In genomic region chr2:82795446-82795845, GRCh38 we compare ENCODE assay signal across 1 cellular context.
TF ChIP-seq lines count a peak whose summit lies in the region.

No MANE protein-coding gene starts in this region.

TF ChIP-seq in HepG2, 621 proteins besides CTCF, POLR2A, EP300 and RAD21 (continued from another document):
- TF ChIP-seq ZNF503 (CRISPR knock-in tag; IDR thresholded peaks at IDR 0.05) (no peak), KLF12 (CRISPR knock-in tag; IDR thresholded peaks at IDR 0.05; ENCODE audit: borderline replicate concordance) (no peak), ZNF574 (CRISPR knock-in tag; IDR thresholded peaks at IDR 0.05) (no peak)
